8 cellular contexts compared by ENCODE assay signal in genomic region chrX:101931494-101932248, GRCh38. TPM values are rescaled to one million over a fixed set of nuclear protein-coding genes. Genes with fewer than 3 reads are reported as not detected.
DNase-seq lines count a peak whose midpoint lies in the region; ATAC-seq and TF ChIP-seq lines count a peak whose summit lies in the region.

ZMAT1 (minus strand) TSS chrX:101932027; CDS start chrX:101932008, 19 bp downstream.

- BruUV-seq in Caco-2 (replicated peaks; lab: Mats Ljungman, UMichigan) = no TSS peak

- CTCF ChIA-PET in Caco-2 (lab: Charles Lee) = no interaction called here

- H3K9me3 ChIP-seq in Caco-2 (no peaks in the 10 kb centered on the region), mucosa of rectum (ENCODE audit: control insufficient read depth in 2 of 2, low read length in 2 of 2) (no peaks in the 10 kb centered on the region)

- H3K4me1 ChIP-seq in Caco-2 = no peaks in the 10 kb centered on the region
- no peaks in the 10 kb centered on the region for H3K4me1 ChIP-seq in mucosa of rectum (ENCODE audit: control insufficient read depth in 2 of 2, insufficient read depth in 2 of 2, low read length in 2 of 2)

- H3K36me3 ChIP-seq in Caco-2 (ENCODE audit: control insufficient read depth, insufficient read depth, low read length) (no peaks in the 10 kb centered on the region), mucosa of rectum (ENCODE audit: control insufficient read depth in 2 of 2, insufficient read depth in 2 of 2, low read length in 2 of 2) (no peaks in the 10 kb centered on the region)

- peak within 1 kb of the TSS; percentile 79 to 82 for H3K27ac ChIP-seq in mucosa of rectum (ENCODE audit: low read depth in 2 of 2, low read length in 2 of 2)

- intact Hi-C loops in Caco-2 (cut with micrococcal nuclease; ENCODE audit: unreplicated experiment) = no loop called here

- H3K27ac Mint-ChIP-seq in Caco-2 (ENCODE audit: unreplicated experiment) = peak within 1 kb of the TSS; percentile 74

- H3K4me3 ChIP-seq in Caco-2 (ENCODE audit: low read depth, low read length) (peak within 1 kb of the TSS; percentile 45), mucosa of rectum (ENCODE audit: low read length in 2 of 2) (peak within 1 kb of the TSS; percentile 48 to 69)

- ATAC-seq in GM21360 (IDR thresholded peaks at IDR 0.05; ENCODE audit: unreplicated experiment) = peak; percentile 88

- POLR2A ChIA-PET in Caco-2 (lab: Charles Lee) = interaction anchor here (0.6 kb wide), 1 partner anchor 661 kb away, joined by 4 read pairs; no protein-coding TSS in a partner anchor

- H3K4me1 Mint-ChIP-seq in Caco-2 (ENCODE audit: low read depth, unreplicated experiment) = no peaks in the 10 kb centered on the region

- no peaks in the 10 kb centered on the region for H3K9me3 Mint-ChIP-seq in Caco-2 (ENCODE audit: unreplicated experiment)

- H3K9ac ChIP-seq in mucosa of rectum (ENCODE audit: low read depth in 1 of 2, low read length in 2 of 2) = peak within 1 kb of the TSS; percentile 48

- peaks cover 6% of the 10 kb centered on the region for H3K36me3 Mint-ChIP-seq in Caco-2 (ENCODE audit: insufficient read depth, unreplicated experiment)

- TF ChIP-seq POLR2A in erythroblast (IDR thresholded peaks at IDR 0.05; ENCODE audit: low read length) = peak; percentile 42

- H3K27me3 ChIP-seq in Caco-2 (replicated peaks; ENCODE audit: control insufficient read depth, insufficient read depth, low read length) (no peaks in the 10 kb centered on the region), mucosa of rectum (ENCODE audit: control insufficient read depth in 2 of 2, insufficient read depth in 2 of 2, low read length in 2 of 2) (peaks cover 0 to 2% of the 10 kb centered on the region in 2 donors)

- DNase-seq in Caco-2 (peak; percentile 78 to 87), HT1080 (ENCODE audit: low read depth) (peak; percentile 89), NOMO-1 treated with dmso at 0.1 percent for 144 hours (lab: John Stamatoyannopoulos, UW; ENCODE audit: unreplicated experiment) (peak; percentile 78), activated T-cell treated with anti-CD3 and anti-CD28 coated beads for 1 hour (ENCODE audit: low read depth) (peak; percentile 86), erythroblast (lab: John Stamatoyannopoulos, UW) (peak; percentile 83 to 85)
- DNase-seq in stimulated activated CD8-positive, alpha-beta memory T cell treated with anti-CD3 and anti-CD28 coated beads, Interleukin-4, amount 100 ng/mL, for 4 hours (ENCODE audit: low read depth in 2 of 2, low spot score in 1 of 2) = peak; percentile 85 to 91

- peak within 1 kb of the TSS; percentile 63 for H3K4me3 Mint-ChIP-seq in Caco-2 (ENCODE audit: unreplicated experiment)

- peaks cover 4% of the 10 kb centered on the region for H3K27me3 Mint-ChIP-seq in Caco-2 (ENCODE audit: insufficient read depth, unreplicated experiment)

- no peak for TF ChIP-seq CTCF in Caco-2 (IDR thresholded peaks at IDR 0.05; ENCODE audit: insufficient read depth in 1 of 2, low read depth in 1 of 2, low read length in 1 of 2, severe bottlenecking in 1 of 2, unreplicated experiment in 1 of 2)

RNA-seq across cellular contexts. Expression of gene ZMAT1, which starts in this region (rescaled TPM):
- 0.12 and 0.14 TPM in 2 replicates for total RNA-seq in Caco-2 (2022)
- total RNA-seq in HT1080 (2014; rRNA removed; shearing (Covaris generic)) = 0.10 and 0.16 TPM in 2 replicates
- polyA plus RNA-seq in HT1080 (2015; cell fraction: cytosol; rRNA removed) = 0.78 and 1.0 TPM in 2 replicates
- 12.2 and 13.7 TPM in 2 replicates for polyA plus RNA-seq in HT1080 (2015; cell fraction: nucleus; rRNA removed)

Comparison
In these comparisons a context has a peak if more than half of its experiments do, and no peak if none do; other contexts are left out.
1. Peak in every context shown above with its lines: DNase-seq, ATAC-seq, H3K4me3 ChIP-seq and H3K27ac ChIP-seq.
2. Peak in DNase-seq and H3K4me3 ChIP-seq in Caco-2; RNA of the gene not detected or under 1 TPM.